In genomic region chr13:99805361-99805760, GRCh38 we compare ENCODE assay signal across 21 cellular contexts.
DNase-seq lines count a peak whose midpoint lies in the region; ATAC-seq and TF ChIP-seq lines count a peak whose summit lies in the region.
"Had no signal": no experiment of that assay in that cellular context is flagged by ENCODE, and none has a peak within 500 bp of the region (broad histone marks: within the 10 kb centered on the region; RNA-seq: fewer than 3 reads in every experiment).

No MANE protein-coding gene starts in this region.

- H2AFZ ChIP-seq in neural progenitor cell (replicated peaks): no peak overlapping the region

- no peak for ATAC-seq in natural killer cell
- no peak for ATAC-seq in HG03095 (IDR thresholded peaks at IDR 0.05; ENCODE audit: unreplicated experiment)
- ATAC-seq: T-cell had no signal

- peaks cover 27% of the 10 kb centered on the region for H3F3A ChIP-seq in neural progenitor cell (ENCODE audit: low read depth)

- H3K27me3 Mint-ChIP-seq in glutamatergic neuron (ENCODE audit: unreplicated experiment) (peaks cover 8% of the 10 kb centered on the region), neural progenitor cell (ENCODE audit: insufficient read depth, low read depth) (peaks cover 2% of the 10 kb centered on the region), natural killer cell (ENCODE audit: low read depth in 2 of 2) (peaks cover 0 to 3% of the 10 kb centered on the region in 2 donors)
- H3K27me3 Mint-ChIP-seq: CD4-positive, CD25-positive, alpha-beta regulatory T cell; T-cell had no signal

- DNase-seq in NCI-H82 treated with DMSO at 0.1 percent for 48 hours (lab: John Stamatoyannopoulos, UW; ENCODE audit: unreplicated experiment) (peak; percentile 63), glutamatergic neuron (peak; percentile 41), neural progenitor cell (ENCODE audit: low spot score) (peak; percentile 69), natural killer cell (no peak)
- no peak for DNase-seq in activated naive CD4-positive, alpha-beta T cell (lab: John Stamatoyannopoulos, UW)
- DNase-seq in stimulated activated CD4-positive, alpha-beta T cell treated with anti-CD3 and anti-CD28 coated beads, Interleukin-4, amount 100 ng/mL, for 4 hours: no peak
- DNase-seq: Caco-2; CD4-positive, CD25-positive, alpha-beta regulatory T cell; DMS153; EL; IMR-90; Karpas-422; MG63; NCI-H1092 treated with DMSO at 0.1 percent for 48 hours; NCI-H1694 treated with DMSO at 0.1 percent for 48 hours; NCI-H2107; NCI-H345; NCI-H526; T-cell had no signal

- H3K9me3 Mint-ChIP-seq in glutamatergic neuron (ENCODE audit: unreplicated experiment) (peaks cover 4% of the 10 kb centered on the region), neural progenitor cell (no peaks in the 10 kb centered on the region), natural killer cell (no peaks in the 10 kb centered on the region)
- H3K9me3 Mint-ChIP-seq: CD4-positive, CD25-positive, alpha-beta regulatory T cell; T-cell had no signal

- no peaks in the 10 kb centered on the region for H4K20me1 ChIP-seq in neural progenitor cell (ENCODE audit: low read depth)

- peak overlapping the region; percentile 36 for H3K4me2 ChIP-seq in neural progenitor cell

- H3K4me1 Mint-ChIP-seq in glutamatergic neuron (ENCODE audit: low read depth, unreplicated experiment) (peaks cover 31% of the 10 kb centered on the region), neural progenitor cell (peaks cover 61% of the 10 kb centered on the region), natural killer cell (no peaks in the 10 kb centered on the region)

- no peaks in the 10 kb centered on the region for H3K27me3 ChIP-seq in HUES48 (ENCODE audit: control insufficient read depth, insufficient read depth, low read length)
- H3K27me3 ChIP-seq in neural progenitor cell: no peaks in the 10 kb centered on the region
- H3K27me3 ChIP-seq: MG63 had no signal

- H3K36me3 ChIP-seq in HUES48 (ENCODE audit: control insufficient read depth, insufficient read depth, low read length) (no peaks in the 10 kb centered on the region), neural progenitor cell (no peaks in the 10 kb centered on the region)
- H3K36me3 ChIP-seq: MG63 had no signal

- H3K36me3 Mint-ChIP-seq in glutamatergic neuron (ENCODE audit: unreplicated experiment): no peaks in the 10 kb centered on the region
- peaks cover 15% of the 10 kb centered on the region for H3K36me3 Mint-ChIP-seq in neural progenitor cell
- no peaks in the 10 kb centered on the region for H3K36me3 Mint-ChIP-seq in natural killer cell

- H3K4me1 ChIP-seq in HUES48 (ENCODE audit: control insufficient read depth, insufficient read depth, low read length): peaks cover 36% of the 10 kb centered on the region
- H3K4me1 ChIP-seq in neural progenitor cell: peaks cover 51% of the 10 kb centered on the region

- no peak for TF ChIP-seq CTCF in glutamatergic neuron (IDR thresholded peaks at IDR 0.05; ENCODE audit: partially characterized antibody, unreplicated experiment)
- TF ChIP-seq CTCF in neural progenitor cell (IDR thresholded peaks at IDR 0.05): no peak
- TF ChIP-seq CTCF in natural killer cell (IDR thresholded peaks at IDR 0.05): no peak

- no peaks in the 10 kb centered on the region for H3K9me3 ChIP-seq in HUES48 (ENCODE audit: control insufficient read depth, insufficient read depth, low read length)
- H3K9me3 ChIP-seq in neural progenitor cell (ENCODE audit: low read depth): no peaks in the 10 kb centered on the region
- H3K9me3 ChIP-seq: Caco-2, MG63 had no signal

- H3K27ac Mint-ChIP-seq in glutamatergic neuron (ENCODE audit: unreplicated experiment) (no peak overlapping the region), neural progenitor cell (peak overlapping the region; percentile 31), natural killer cell (no peak overlapping the region)
- H3K27ac Mint-ChIP-seq: CD4-positive, CD25-positive, alpha-beta regulatory T cell; T-cell had no signal

- intact Hi-C loops in natural killer cell (cut with micrococcal nuclease): no loop called here

- no peak overlapping the region for H3K9ac ChIP-seq in HUES48 (ENCODE audit: low read depth, low read length)
- no peak overlapping the region for H3K9ac ChIP-seq in neural progenitor cell

- H3K27ac ChIP-seq in HUES48 (ENCODE audit: low read depth, low read length) (peak overlapping the region; percentile 59), neural progenitor cell (no peak overlapping the region)

- no peaks in the 10 kb centered on the region for H3K79me2 ChIP-seq in neural progenitor cell (ENCODE audit: low read depth)

- no peak overlapping the region for H3K4me3 ChIP-seq in HUES48 (ENCODE audit: low read depth, low read length)
- H3K4me3 ChIP-seq in neural progenitor cell: no peak overlapping the region
- H3K4me3 ChIP-seq: MG63 had no signal

- peak overlapping the region; percentile 44 for H3K4me3 Mint-ChIP-seq in glutamatergic neuron (ENCODE audit: unreplicated experiment)
- no peak overlapping the region for H3K4me3 Mint-ChIP-seq in neural progenitor cell
- no peak overlapping the region for H3K4me3 Mint-ChIP-seq in natural killer cell
- H3K4me3 Mint-ChIP-seq: CD4-positive, CD25-positive, alpha-beta regulatory T cell; T-cell had no signal

Comparison
In these comparisons a context has a peak if more than half of its experiments do, and no peak if none do; other contexts are left out.
1. DNase-seq: peak in NCI-H82 treated with DMSO at 0.1 percent for 48 hours (single experiment), glutamatergic neuron (single experiment) and neural progenitor cell (single experiment); none in natural killer cell (single experiment), activated naive CD4-positive, alpha-beta T cell (0 of 4) and stimulated activated CD4-positive, alpha-beta T cell treated with anti-CD3 and anti-CD28 coated beads, Interleukin-4, amount 100 ng/mL, for 4 hours (0 of 2).